ENCODE assay signal across 17 cellular contexts in genomic region chr5:66932446-66932845, GRCh38.
DNase-seq lines count a peak whose midpoint lies in the region; ATAC-seq and TF ChIP-seq lines count a peak whose summit lies in the region.
"Had no signal": no experiment of that assay in that cellular context is flagged by ENCODE, and none has a peak within 500 bp of the region (broad histone marks: within the 10 kb centered on the region; RNA-seq: fewer than 3 reads in every experiment).

No MANE protein-coding gene starts in this region.

- H2BK5ac ChIP-seq in mesenchymal stem cell (ENCODE audit: low read depth, low read length, poor library complexity, severe bottlenecking), result no peak overlapping the region

- H3K18ac ChIP-seq in mesenchymal stem cell (ENCODE audit: low read depth in 1 of 2, low read length in 2 of 2), result no peak overlapping the region

- no peak overlapping the region for H3K4ac ChIP-seq in mesenchymal stem cell (ENCODE audit: low read depth in 1 of 2, low read length in 2 of 2)

- H3K36me3 Mint-ChIP-seq in activated CD4-positive, alpha-beta T cell treated with anti-CD3 and anti-CD28 coated beads, Interleukin-2, amount 10 ng/mL, durations not matched to agents 24 days and 14 days (ENCODE audit: low read depth), result peaks cover 2% of the 10 kb centered on the region

- no peak overlapping the region for H2BK120ac ChIP-seq in mesenchymal stem cell (ENCODE audit: low read depth, low read length)

- H3K4me1 ChIP-seq in mesenchymal stem cell (ENCODE audit: control insufficient read depth, insufficient read depth, low read depth, low read length), result no peaks in the 10 kb centered on the region
- H3K4me1 ChIP-seq in right cardiac atrium (ENCODE audit: control insufficient read depth, insufficient read depth, low read length), result no peaks in the 10 kb centered on the region
- H3K4me1 ChIP-seq: BE2C had no signal

- H2AK5ac ChIP-seq in mesenchymal stem cell (ENCODE audit: low read length, severe bottlenecking), result no peak overlapping the region

- H3K4me2 ChIP-seq in mesenchymal stem cell (ENCODE audit: low read length, poor library complexity, severe bottlenecking), result no peak overlapping the region

- H3K27ac Mint-ChIP-seq in activated CD4-positive, alpha-beta T cell treated with anti-CD3 and anti-CD28 coated beads, Interleukin-2, amount 10 ng/mL, durations not matched to agents 24 days and 14 days, result no peak overlapping the region
- H3K27ac Mint-ChIP-seq: CD4-positive, alpha-beta T cell had no signal

- H3K4me1 Mint-ChIP-seq in activated CD4-positive, alpha-beta T cell treated with anti-CD3 and anti-CD28 coated beads, Interleukin-2, amount 10 ng/mL, durations not matched to agents 24 days and 14 days, result no peaks in the 10 kb centered on the region

- H4K8ac ChIP-seq in mesenchymal stem cell (ENCODE audit: low read length), result no peak overlapping the region

- no peak overlapping the region for H3K4me3 Mint-ChIP-seq in activated CD4-positive, alpha-beta T cell treated with anti-CD3 and anti-CD28 coated beads, Interleukin-2, amount 10 ng/mL, durations not matched to agents 24 days and 14 days
- H3K4me3 Mint-ChIP-seq: CD4-positive, alpha-beta T cell had no signal

- peak; percentile 42 for DNase-seq in HCEC 1CT
- no peak for DNase-seq in brain microvascular endothelial cell
- peak; percentile 16 for DNase-seq in fibroblast of mammary gland (ENCODE audit: low read depth)
- no peak for DNase-seq in mesenchymal stem cell
- DNase-seq in NCI-H345 treated with DMSO at 0.1 percent for 48 hours (lab: John Stamatoyannopoulos, UW; ENCODE audit: unreplicated experiment), result no peak
- no peak for DNase-seq in right cardiac atrium
- DNase-seq in activated CD4-positive, alpha-beta T cell treated with anti-CD3 and anti-CD28 coated beads, Interleukin-2, amount 10 ng/mL, durations not matched to agents 24 days and 14 days, result no peak
- DNase-seq: BE2C; CD4-positive, alpha-beta T cell; NCI-H1105 treated with DMSO at 0.1 percent for 48 hours; NCI-H187; NCI-H446; NCI-H69; NK-92 treated with Interleukin-12 subunit alpha and Interleukin-12 subunit beta, amount 100 ng/mL, for 24 hours; RPMI8226; SIG-M5 had no signal

- TF ChIP-seq CTCF in brain microvascular endothelial cell (IDR thresholded peaks at IDR 0.05; ENCODE audit: low read depth, low read length, missing control alignments) (no peak), fibroblast of mammary gland (conservative IDR thresholded peaks at IDR 0.05; ENCODE audit: control insufficient read depth, insufficient read depth, low read depth, low read length) (no peak)

- ATAC-seq in right cardiac atrium, result no peak
- no peak for ATAC-seq in HG03439 (IDR thresholded peaks at IDR 0.05; ENCODE audit: unreplicated experiment)

- no peak overlapping the region for H2BK15ac ChIP-seq in mesenchymal stem cell (ENCODE audit: low read depth, poor library complexity, severe bottlenecking)

- H3K36me3 ChIP-seq in brain microvascular endothelial cell (replicated peaks) (no peaks in the 10 kb centered on the region), mesenchymal stem cell (ENCODE audit: control insufficient read depth in 1 of 2, insufficient read depth in 2 of 2, low read depth in 1 of 2, low read length in 2 of 2) (no peaks in the 10 kb centered on the region)
- H3K36me3 ChIP-seq: BE2C had no signal

- no peak overlapping the region for H3K9ac ChIP-seq in mesenchymal stem cell (ENCODE audit: low read length)

- H3K27me3 ChIP-seq in brain microvascular endothelial cell (replicated peaks), result no peaks in the 10 kb centered on the region
- no peaks in the 10 kb centered on the region for H3K27me3 ChIP-seq in mesenchymal stem cell (ENCODE audit: control insufficient read depth in 1 of 2, insufficient read depth in 1 of 2, low read length in 2 of 2)
- no peaks in the 10 kb centered on the region for H3K27me3 ChIP-seq in right cardiac atrium (ENCODE audit: control insufficient read depth, insufficient read depth)
- H3K27me3 ChIP-seq: BE2C had no signal

- H3K27ac ChIP-seq in brain microvascular endothelial cell (peak overlapping the region; percentile 29), mesenchymal stem cell (ENCODE audit: low read length, poor library complexity, severe bottlenecking) (peak overlapping the region; percentile 52), right cardiac atrium (ENCODE audit: low read length) (no peak overlapping the region)

- in situ Hi-C loops in brain microvascular endothelial cell (cut with HindIII; ENCODE audit: low pct_ligation_motif_present, low sequenced_read_pairs), result no loop called here

- H3K27me3 Mint-ChIP-seq in activated CD4-positive, alpha-beta T cell treated with anti-CD3 and anti-CD28 coated beads, Interleukin-2, amount 10 ng/mL, durations not matched to agents 24 days and 14 days, result peaks cover 7% of the 10 kb centered on the region

- intact Hi-C loops in right cardiac atrium (cut with DNase I), result no loop called here
- intact Hi-C loops in activated CD4-positive, alpha-beta T cell treated with anti-CD3 and anti-CD28 coated beads, Interleukin-2, amount 10 ng/mL, durations not matched to agents 24 days and 14 days (cut with micrococcal nuclease), result no loop called here

- no peak overlapping the region for H3K14ac ChIP-seq in mesenchymal stem cell (ENCODE audit: low read length in 2 of 2)

- no peak overlapping the region for H2AFZ ChIP-seq in mesenchymal stem cell (ENCODE audit: low read depth, low read length)

- 93% methylated on average over 2 of the region's 3 CpGs for WGBS in mesenchymal stem cell
- WGBS in right cardiac atrium, result 82% methylated on average over 3 of the region's 3 CpGs

- H3K4me3 ChIP-seq in brain microvascular endothelial cell (ENCODE audit: low read depth, low read length) (no peak overlapping the region), fibroblast of mammary gland (ENCODE audit: control insufficient read depth, low read depth, low read length) (no peak overlapping the region), mesenchymal stem cell (ENCODE audit: insufficient read depth in 1 of 2, low read depth in 1 of 2, low read length in 2 of 2) (no peak overlapping the region), right cardiac atrium (ENCODE audit: low read length) (no peak overlapping the region)

- no peaks in the 10 kb centered on the region for H3K9me3 ChIP-seq in mesenchymal stem cell (ENCODE audit: control insufficient read depth, low read length)
- H3K9me3 ChIP-seq in right cardiac atrium (ENCODE audit: control insufficient read depth, low read length), result no peaks in the 10 kb centered on the region
- H3K9me3 ChIP-seq: BE2C had no signal

- H3K79me1 ChIP-seq in mesenchymal stem cell (replicated peaks; ENCODE audit: low read length, poor library complexity, severe bottlenecking), result no peaks in the 10 kb centered on the region

- H2BK12ac ChIP-seq in mesenchymal stem cell (ENCODE audit: low read length in 2 of 2), result no peak overlapping the region

- peaks cover 1% of the 10 kb centered on the region for H3K9me3 Mint-ChIP-seq in activated CD4-positive, alpha-beta T cell treated with anti-CD3 and anti-CD28 coated beads, Interleukin-2, amount 10 ng/mL, durations not matched to agents 24 days and 14 days
- H3K9me3 Mint-ChIP-seq: CD4-positive, alpha-beta T cell had no signal

- H4K91ac ChIP-seq in mesenchymal stem cell (ENCODE audit: low read length), result no peak overlapping the region

- H3K23ac ChIP-seq in mesenchymal stem cell (ENCODE audit: low read length in 2 of 2), result no peak overlapping the region

Comparison
In these comparisons a context has a peak if more than half of its experiments do, and no peak if none do; other contexts are left out.
1. DNase-seq: peak in HCEC 1CT (single experiment) and fibroblast of mammary gland (single experiment); none in brain microvascular endothelial cell (single experiment), mesenchymal stem cell (single experiment), NCI-H345 treated with DMSO at 0.1 percent for 48 hours (single experiment), right cardiac atrium (0 of 3) and activated CD4-positive, alpha-beta T cell treated with anti-CD3 and anti-CD28 coated beads, Interleukin-2, amount 10 ng/mL, durations not matched to agents 24 days and 14 days (single experiment).